In genomic region chr9:36873247-36873875, GRCh38 we compare ENCODE assay signal across 8 cellular contexts.
DNase-seq lines count a peak whose midpoint lies in the region; ATAC-seq and TF ChIP-seq lines count a peak whose summit lies in the region.

No MANE protein-coding gene starts in this region.

- H3K4me1 Mint-ChIP-seq in glutamatergic neuron (ENCODE audit: low read depth, unreplicated experiment): peaks cover 8% of the 10 kb centered on the region

- no peaks in the 10 kb centered on the region for H3K36me3 ChIP-seq in A673 (ENCODE audit: insufficient read depth, low read length, poor library complexity, severe bottlenecking)
- H3K36me3 ChIP-seq in SJCRH30: no peaks in the 10 kb centered on the region

- H3K27ac ChIP-seq in A673 (ENCODE audit: low read depth, low read length, poor library complexity, severe bottlenecking): no peak overlapping the region
- H3K27ac ChIP-seq in SJCRH30: no peak overlapping the region

- peak; percentile 72 for DNase-seq in A673 (ENCODE audit: low spot score)
- DNase-seq in HuH-7.5 (ENCODE audit: low spot score): peak; percentile 94
- peak; percentile 60 to 77 for DNase-seq in SJCRH30
- peak; percentile 72 for DNase-seq in activated naive CD4-positive, alpha-beta T cell treated with Interleukin-2 at 50 U/mL for 16 hours
- peak; percentile 71 for DNase-seq in glutamatergic neuron
- DNase-seq in retinal pigment epithelial cell (ENCODE audit: low read depth): peak; percentile 9

- H3K4me1 ChIP-seq in A673 (ENCODE audit: insufficient read depth, low read length, poor library complexity, severe bottlenecking): no peaks in the 10 kb centered on the region
- no peaks in the 10 kb centered on the region for H3K4me1 ChIP-seq in SJCRH30

- CTCF ChIA-PET in A673 (lab: Charles Lee): interaction anchor here (0.6 to 1.8 kb wide), 12 partner anchors 9 to 537 kb away, joined by 3 to 11 read pairs (median 4); partner anchors contain the start of gene ZCCHC7

- TF ChIP-seq CTCF in A673 (conservative IDR thresholded peaks at IDR 0.05; ENCODE audit: low read depth, low read length) (peak; percentile 95), glutamatergic neuron (IDR thresholded peaks at IDR 0.05; ENCODE audit: partially characterized antibody, unreplicated experiment) (peak; percentile 95), retinal pigment epithelial cell (conservative IDR thresholded peaks at IDR 0.05; ENCODE audit: low read depth, low read length) (peak; percentile 97)

- H3K9me3 Mint-ChIP-seq in glutamatergic neuron (ENCODE audit: unreplicated experiment): peaks cover 12% of the 10 kb centered on the region

- H3K27me3 ChIP-seq in A673 (replicated peaks; ENCODE audit: insufficient read depth, low read depth, low read length, poor library complexity) (no peaks in the 10 kb centered on the region), SJCRH30 (no peaks in the 10 kb centered on the region)

- H3K9me3 ChIP-seq in A673 (ENCODE audit: low read depth, low read length, poor library complexity, severe bottlenecking): no peaks in the 10 kb centered on the region
- H3K9me3 ChIP-seq in SJCRH30 (replicated peaks): no peaks in the 10 kb centered on the region

- ATAC-seq in GM18498 (IDR thresholded peaks at IDR 0.05; ENCODE audit: unreplicated experiment) (peak; percentile 50), HG03439 (IDR thresholded peaks at IDR 0.05; ENCODE audit: unreplicated experiment) (no peak)

- H3K4me3 ChIP-seq in A673 (ENCODE audit: low read depth, low read length, poor library complexity, severe bottlenecking) (no peak overlapping the region), SJCRH30 (no peak overlapping the region), retinal pigment epithelial cell (ENCODE audit: low read length) (no peak overlapping the region)

- no peak overlapping the region for H3K27ac Mint-ChIP-seq in glutamatergic neuron (ENCODE audit: unreplicated experiment)

- POLR2A ChIA-PET in A673 (lab: Charles Lee; ENCODE audit: low non-redundant PET): no interaction called here

- peaks cover 4% of the 10 kb centered on the region for H3K36me3 Mint-ChIP-seq in glutamatergic neuron (ENCODE audit: unreplicated experiment)

- BruUV-seq in A673 (replicated peaks; lab: Mats Ljungman, UMichigan): no TSS peak

- peaks cover 3% of the 10 kb centered on the region for H3K27me3 Mint-ChIP-seq in glutamatergic neuron (ENCODE audit: unreplicated experiment)

- H3K4me3 Mint-ChIP-seq in glutamatergic neuron (ENCODE audit: unreplicated experiment): no peak overlapping the region

- intact Hi-C loops in A673 (cut with micrococcal nuclease; ENCODE audit: unreplicated experiment): loop anchor here (1.0 to 10.0 kb wide), 5 partner anchors 49 to 511 kb away; no protein-coding TSS in a partner anchor

Comparison
In these comparisons a context has a peak if more than half of its experiments do, and no peak if none do; other contexts are left out.
1. DNase-seq: peak in every context shown above with its lines; median percentile 94 in HuH-7.5; 72 in A673; 72 in activated naive CD4-positive, alpha-beta T cell treated with Interleukin-2 at 50 U/mL for 16 hours; 71 in glutamatergic neuron; 68 in SJCRH30; 9 in retinal pigment epithelial cell.